ENCODE assay signal across 8 cellular contexts in the genomic region with DNA sequence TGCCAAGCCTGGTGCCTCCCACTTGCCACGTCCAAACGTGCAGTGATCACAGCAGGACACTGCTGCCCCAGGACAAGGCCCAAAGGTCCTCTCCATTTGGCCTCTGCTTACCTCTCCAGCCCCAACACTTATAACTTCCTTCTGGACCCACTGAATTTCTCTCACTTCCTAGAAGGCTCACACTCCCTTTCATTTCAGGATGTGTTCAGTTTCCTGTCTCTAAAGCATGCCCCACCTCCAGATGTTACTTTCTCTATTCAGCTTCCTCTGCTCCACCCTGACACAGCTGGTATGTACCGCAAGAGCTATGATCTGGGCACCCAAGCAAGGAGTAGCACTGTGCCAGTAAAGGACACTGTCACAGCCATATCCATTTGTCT. TPM values are rescaled to one million over a fixed set of nuclear protein-coding genes. Genes with fewer than 3 reads are reported as not detected.
DNase-seq lines count a peak whose midpoint lies in the region; ATAC-seq, FAIRE-seq and TF ChIP-seq lines count a peak whose summit lies in the region.

No MANE protein-coding gene starts in this region.

- no peak for FAIRE-seq in D721Med (lab: Jason Lieb, UNC)

- no peaks in the 10 kb centered on the region for H3K27me3 ChIP-seq in CD4-positive, CD25-positive, alpha-beta regulatory T cell (ENCODE audit: control insufficient read depth, insufficient read depth, low read length)

- peaks cover 6 to 36% (median 29%) of the 10 kb centered on the region in 4 donors for H3K4me1 Mint-ChIP-seq in CD4-positive, CD25-positive, alpha-beta regulatory T cell

- peak; percentile 98 to 99 for ATAC-seq in CD4-positive, CD25-positive, alpha-beta regulatory T cell (ENCODE audit: low read depth in 2 of 2)
- ATAC-seq in GM19438 (IDR thresholded peaks at IDR 0.05; ENCODE audit: low read depth, unreplicated experiment) (peak; percentile 89), HG03460 (IDR thresholded peaks at IDR 0.05; ENCODE audit: unreplicated experiment) (peak; percentile 91)

- DNase-seq in CD4-positive, CD25-positive, alpha-beta regulatory T cell: peak in 2 of 3 donors; percentile 67 to 92
- DNase-seq in activated CD4-positive, alpha-beta T cell treated with anti-CD3 and anti-CD28 coated beads for 4 hours: peak; percentile 26 to 37
- DNase-seq in fibroblast of the aortic adventitia (ENCODE audit: low read depth): peak; percentile 56
- DNase-seq in stimulated activated CD4-positive, alpha-beta T cell treated with anti-CD3 and anti-CD28 coated beads, Interleukin-2, amount 100 ng/mL, for 48 hours: peak; percentile 11 to 17
- DNase-seq in NCI-H1417 treated with DMSO at 0.1 percent for 48 hours (lab: John Stamatoyannopoulos, UW): no peak
- no peak for DNase-seq in D721Med (ENCODE audit: insufficient read length, low spot score)

- no peaks in the 10 kb centered on the region for H3K9me3 ChIP-seq in CD4-positive, CD25-positive, alpha-beta regulatory T cell (ENCODE audit: control insufficient read depth in 2 of 2, low read length in 2 of 2)

- no peaks in the 10 kb centered on the region for H3K27me3 Mint-ChIP-seq in CD4-positive, CD25-positive, alpha-beta regulatory T cell

- peak overlapping the region; percentile 98 for H3K4me3 ChIP-seq in CD4-positive, CD25-positive, alpha-beta regulatory T cell (ENCODE audit: low read depth, low read length)
- H3K4me3 ChIP-seq in fibroblast of the aortic adventitia (ENCODE audit: low read depth, low read length): peak overlapping the region; percentile 44

- H3K27ac Mint-ChIP-seq in CD4-positive, CD25-positive, alpha-beta regulatory T cell: peak overlapping the region; percentile 94 to 99 (median 94)

- no peaks in the 10 kb centered on the region for H3K9me3 Mint-ChIP-seq in CD4-positive, CD25-positive, alpha-beta regulatory T cell

- peak overlapping the region; percentile 80 for H3K27ac ChIP-seq in CD4-positive, CD25-positive, alpha-beta regulatory T cell (ENCODE audit: insufficient read depth, low read length, poor library complexity, severe bottlenecking)

- H3K36me3 Mint-ChIP-seq in CD4-positive, CD25-positive, alpha-beta regulatory T cell: peaks cover 4% of the 10 kb centered on the region

- H3K4me1 ChIP-seq in CD4-positive, CD25-positive, alpha-beta regulatory T cell (ENCODE audit: control insufficient read depth, insufficient read depth, low read length, poor library complexity, severe bottlenecking): peaks cover 12% of the 10 kb centered on the region

- TF ChIP-seq CTCF in fibroblast of the aortic adventitia (IDR thresholded peaks at IDR 0.05; ENCODE audit: insufficient read depth, low read length) (no peak), D721Med (IDR thresholded peaks at IDR 0.05; ENCODE audit: insufficient read depth, missing control alignments) (no peak)

- H3K4me3 Mint-ChIP-seq in CD4-positive, CD25-positive, alpha-beta regulatory T cell: peak overlapping the region; percentile 88 to 97 (median 90)

- H3K36me3 ChIP-seq in CD4-positive, CD25-positive, alpha-beta regulatory T cell (ENCODE audit: control insufficient read depth, insufficient read depth, low read length): no peaks in the 10 kb centered on the region

RNA-seq across cellular contexts. Expression of a gene that starts 33.0 kb away (rescaled TPM):
- 5.7 TPM for total RNA-seq in CD4-positive, CD25-positive, alpha-beta regulatory T cell
- 1 to 10 TPM; 2.9 to 6.5 (median 4.8) TPM for polyA plus RNA-seq in CD4-positive, CD25-positive, alpha-beta regulatory T cell
- total RNA-seq in fibroblast of the aortic adventitia (ENCODE audit: low replicate concordance): 7.3 and 66.6 TPM in 2 replicates

RNA-seq across cellular contexts. Expression of a gene that starts 51.6 kb away (rescaled TPM):
- total RNA-seq in CD4-positive, CD25-positive, alpha-beta regulatory T cell: 16.7 TPM
- polyA plus RNA-seq in CD4-positive, CD25-positive, alpha-beta regulatory T cell: 10 to 100 TPM; 12.6 to 26.8 (median 16.2) TPM
- 2.2 and 4.4 TPM in 2 replicates for total RNA-seq in fibroblast of the aortic adventitia (ENCODE audit: low replicate concordance)

RNA-seq across cellular contexts. Expression of a gene that starts 51.7 kb away (rescaled TPM):
- 3.5 TPM for total RNA-seq in CD4-positive, CD25-positive, alpha-beta regulatory T cell
- polyA plus RNA-seq in CD4-positive, CD25-positive, alpha-beta regulatory T cell: 1 to 10 TPM; 2.2 to 3.7 (median 3.1) TPM
- 0.98 and 3.3 TPM in 2 replicates for total RNA-seq in fibroblast of the aortic adventitia (ENCODE audit: low replicate concordance)

Comparison
In these comparisons a context has a peak if more than half of its experiments do, and no peak if none do; other contexts are left out.
1. DNase-seq: peak in CD4-positive, CD25-positive, alpha-beta regulatory T cell (2 of 3), activated CD4-positive, alpha-beta T cell treated with anti-CD3 and anti-CD28 coated beads for 4 hours (2 of 2), fibroblast of the aortic adventitia (single experiment) and stimulated activated CD4-positive, alpha-beta T cell treated with anti-CD3 and anti-CD28 coated beads, Interleukin-2, amount 100 ng/mL, for 48 hours (2 of 2); none in NCI-H1417 treated with DMSO at 0.1 percent for 48 hours (single experiment) and D721Med (single experiment).
2. Peak in every context shown above with its lines, with median percentiles within 50 percentile points of each other: ATAC-seq.